Comparison of ENCODE assay signal across 25 cellular contexts in genomic region chr15:31294067-31294466, GRCh38.
"Had no signal": no experiment of that assay in that cellular context is flagged by ENCODE, and none has a peak within 500 bp of the region (broad histone marks: within the 10 kb centered on the region; RNA-seq: fewer than 3 reads in every experiment).

No MANE protein-coding gene starts in this region.

- H3K4me1 Mint-ChIP-seq: activated B cell treated with CpG ODN at 0.5 μM for 24 hours; activated naive CD8-positive, alpha-beta T cell treated with anti-CD3 and anti-CD28 coated beads, Interleukin-2, amount 50 U/mL, for 24 hours had no signal

- H3K9me3 Mint-ChIP-seq: activated B cell treated with CpG ODN at 0.5 μM for 24 hours; activated naive CD8-positive, alpha-beta T cell treated with anti-CD3 and anti-CD28 coated beads, Interleukin-2, amount 50 U/mL, for 24 hours; activated T-helper 1 cell treated with anti-CD3 and anti-CD28 coated beads, Interleukin-12 subunit alpha, Interleukin-12 subunit beta, Interleukin-2, Interleukin-4 antibody, amounts not matched to agents 30 ng/mL and 10 ng/mL and 1 ng/mL, durations not matched to agents 14 hours and 24 hours and 36 hours; endodermal cell; naive B cell had no signal

- H3K27me3 ChIP-seq: heart left ventricle, right atrium auricular region, spleen had no signal

- H3K4me1 ChIP-seq: gastroesophageal sphincter, psoas muscle had no signal

- H3K27ac ChIP-seq: gastroesophageal sphincter, heart left ventricle, psoas muscle, right atrium auricular region, tibial artery had no signal

- H3K36me3 Mint-ChIP-seq: brain, naive B cell had no signal

- ATAC-seq: activated naive CD8-positive, alpha-beta T cell treated with anti-CD3 and anti-CD28 coated beads, Interleukin-2, amount 50 U/mL, for 24 hours; gastroesophageal sphincter; heart left ventricle; left cardiac atrium; mucosa of descending colon; psoas muscle; T-helper 17 cell had no signal

- H3K36me3 ChIP-seq: gastroesophageal sphincter, heart left ventricle, right atrium auricular region, spleen, tibial artery had no signal

- H3K9me3 ChIP-seq: gastroesophageal sphincter, heart left ventricle, mucosa of descending colon, psoas muscle, right atrium auricular region, spleen, tibial artery had no signal

- H3K27me3 Mint-ChIP-seq: activated B cell treated with CpG ODN at 0.5 μM for 24 hours; activated naive CD8-positive, alpha-beta T cell treated with anti-CD3 and anti-CD28 coated beads, Interleukin-2, amount 50 U/mL, for 24 hours had no signal

- H3K27ac Mint-ChIP-seq: activated B cell treated with CpG ODN at 0.5 μM for 24 hours; activated naive CD8-positive, alpha-beta T cell treated with anti-CD3 and anti-CD28 coated beads, Interleukin-2, amount 50 U/mL, for 24 hours; activated T-helper 1 cell treated with anti-CD3 and anti-CD28 coated beads, Interleukin-12 subunit alpha, Interleukin-12 subunit beta, Interleukin-2, Interleukin-4 antibody, amounts not matched to agents 30 ng/mL and 10 ng/mL and 1 ng/mL, durations not matched to agents 14 hours and 24 hours and 36 hours; endodermal cell; T-helper 17 cell had no signal

- H3K4me3 ChIP-seq: gastroesophageal sphincter, heart left ventricle, mucosa of descending colon, psoas muscle, right atrium auricular region, spleen, tibial artery had no signal

- DNase-seq: activated B cell treated with CpG ODN at 0.5 μM for 24 hours; activated CD4-positive, alpha-beta T cell treated with anti-CD3 and anti-CD28 coated beads for 4 hours; activated CD4-positive, alpha-beta T cell treated with anti-CD3 and anti-CD28 coated beads, Interleukin-2, amount 50 U/mL, for 48 hours; activated gamma-delta T cell; activated naive CD4-positive, alpha-beta T cell treated with anti-CD3 and anti-CD28 coated beads, Interleukin-2, amount 50 U/mL, for 16 hours; activated naive CD8-positive, alpha-beta T cell treated with anti-CD3 and anti-CD28 coated beads, Interleukin-2, amount 50 U/mL, for 24 hours; anterior cingulate cortex; central memory CD4-positive, alpha-beta T cell; endodermal cell; left cardiac atrium; mesenchymal stem cell; mucosa of descending colon; naive B cell; psoas muscle; stimulated activated CD4-positive, alpha-beta T cell treated with anti-CD3 and anti-CD28 coated beads, Interleukin-4, amount 100 ng/mL, for 1 hour; stimulated activated naive CD4-positive, alpha-beta T cell; SW 1271; T-helper 17 cell; tibial artery had no signal

- H3K4me3 Mint-ChIP-seq: activated B cell treated with CpG ODN at 0.5 μM for 24 hours; activated naive CD8-positive, alpha-beta T cell treated with anti-CD3 and anti-CD28 coated beads, Interleukin-2, amount 50 U/mL, for 24 hours; activated T-helper 1 cell treated with anti-CD3 and anti-CD28 coated beads, Interleukin-12 subunit alpha, Interleukin-12 subunit beta, Interleukin-2, Interleukin-4 antibody, amounts not matched to agents 30 ng/mL and 10 ng/mL and 1 ng/mL, durations not matched to agents 14 hours and 24 hours and 36 hours; brain; endodermal cell; naive B cell; T-helper 17 cell had no signal
